In genomic region chr18:6543330-6543908, GRCh38 we compare ENCODE assay signal across 8 cellular contexts.
DNase-seq lines count a peak whose midpoint lies in the region; ATAC-seq and TF ChIP-seq lines count a peak whose summit lies in the region.

No MANE protein-coding gene starts in this region.

- no peak overlapping the region for H3T11ph ChIP-seq in H9 (ENCODE audit: low read length)

- no peak overlapping the region for H2BK12ac ChIP-seq in H9 (ENCODE audit: insufficient read length, low read depth, low read length)

- peaks cover 0 to 12% (median 9%) of the 10 kb centered on the region in 3 experiments; a peak in 5 of 7 replicates for H3K36me3 Mint-ChIP-seq in H9 (ENCODE audit: insufficient read depth in 1 of 3, low read depth in 3 of 3)
- H3K36me3 Mint-ChIP-seq in activated CD4-positive, alpha-beta T cell treated with anti-CD3 and anti-CD28 coated beads, Interleukin-2, amount 10 ng/mL, durations not matched to agents 7 days and 5 days (ENCODE audit: low read depth): no peaks in the 10 kb centered on the region

- H4K8ac ChIP-seq in H9 (replicated peaks; ENCODE audit: insufficient read length, low read depth, low read length): no peak overlapping the region

- no peak overlapping the region for H3K4ac ChIP-seq in H9 (ENCODE audit: low read depth, low read length)

- H3K27me3 Mint-ChIP-seq in H9 (ENCODE audit: low read depth): no peaks in the 10 kb centered on the region
- no peaks in the 10 kb centered on the region for H3K27me3 Mint-ChIP-seq in activated CD4-positive, alpha-beta T cell treated with anti-CD3 and anti-CD28 coated beads, Interleukin-2, amount 10 ng/mL, durations not matched to agents 7 days and 5 days

- DNase-seq in AG10803 (ENCODE audit: low read depth) (peak; percentile 40), H9 (no peak), OCI-M1 (lab: John Stamatoyannopoulos, UW) (peak; percentile 56), esophagus muscularis mucosa (ENCODE audit: extremely low spot score) (no peak), prostate gland (ENCODE audit: low spot score) (no peak), ecto neural progenitor cell (ENCODE audit: low spot score) (no peak)
- DNase-seq in activated CD4-positive, alpha-beta T cell treated with anti-CD3 and anti-CD28 coated beads, Interleukin-2, amount 10 ng/mL, durations not matched to agents 7 days and 5 days: no peak

- H3K4me3 ChIP-seq in AG10803 (ENCODE audit: low read length) (no peak overlapping the region), esophagus muscularis mucosa (no peak overlapping the region), prostate gland (no peak overlapping the region)

- no peak overlapping the region for H2AK5ac ChIP-seq in H9 (ENCODE audit: insufficient read length, low read length)

- H3K27ac ChIP-seq in H9 (ENCODE audit: insufficient read length, low read depth, low read length) (no peak overlapping the region), esophagus muscularis mucosa (replicated peaks in 1 of 4) (no peak overlapping the region), prostate gland (no peak overlapping the region)

- H3K4me1 ChIP-seq in H9 (ENCODE audit: insufficient read depth, low read length): no peaks in the 10 kb centered on the region; the same call in 1 of the 2 replicates
- no peaks in the 10 kb centered on the region for H3K4me1 ChIP-seq in esophagus muscularis mucosa
- no peaks in the 10 kb centered on the region for H3K4me1 ChIP-seq in prostate gland (replicated peaks)

- H3K23me2 ChIP-seq in H9 (ENCODE audit: insufficient read length, low read depth, low read length, poor library complexity, severe bottlenecking): no peaks in the 10 kb centered on the region

- H4K20me1 ChIP-seq in H9 (ENCODE audit: control insufficient read depth, insufficient read depth, insufficient read length): no peaks in the 10 kb centered on the region

- no peak overlapping the region for H3K9ac ChIP-seq in H9 (ENCODE audit: extremely low read depth, insufficient read length, low read length)

- H3K56ac ChIP-seq in H9 (ENCODE audit: insufficient read length, low read depth, low read length): no peak overlapping the region

- H3K4me1 Mint-ChIP-seq in H9: peaks cover 5 to 9% of the 10 kb centered on the region in 2 experiments
- H3K4me1 Mint-ChIP-seq in activated CD4-positive, alpha-beta T cell treated with anti-CD3 and anti-CD28 coated beads, Interleukin-2, amount 10 ng/mL, durations not matched to agents 7 days and 5 days: no peaks in the 10 kb centered on the region

- TF ChIP-seq EP300 in esophagus muscularis mucosa (IDR thresholded peaks at IDR 0.05): no peak

- no peak overlapping the region for H2BK15ac ChIP-seq in H9 (ENCODE audit: low read depth, low read length)

- no CpG with 5 or more reads among the region's 8 CpGs for WGBS in H9 (ENCODE audit: extremely low coverage, insufficient read length, low lambda C conversion rate)
- 30% methylated on average over 8 of the region's 8 CpGs for WGBS in esophagus muscularis mucosa
- 37% methylated on average over 8 of the region's 8 CpGs for WGBS in prostate gland

- no peak overlapping the region for H2AFZ ChIP-seq in H9 (ENCODE audit: low read length)

- H3K27me3 ChIP-seq in H9 (ENCODE audit: insufficient read depth, low read length) (no peaks in the 10 kb centered on the region), esophagus muscularis mucosa (peaks cover 0 to 6% (median 0%) of the 10 kb centered on the region in 4 donors), prostate gland (replicated peaks; ENCODE audit: insufficient read depth) (no peaks in the 10 kb centered on the region)

- no peak overlapping the region for H2BK5ac ChIP-seq in H9 (ENCODE audit: insufficient read length, low read length)

- H3K23ac ChIP-seq in H9 (ENCODE audit: insufficient read length, low read depth, low read length): no peak overlapping the region

- no peaks in the 10 kb centered on the region for H3K79me2 ChIP-seq in H9 (ENCODE audit: insufficient read depth, low read length)

- H3K9me3 ChIP-seq in H9 (ENCODE audit: control insufficient read depth, low read depth, low read length) (no peaks in the 10 kb centered on the region), esophagus muscularis mucosa (no peaks in the 10 kb centered on the region), prostate gland (no peaks in the 10 kb centered on the region)

- H3K4me3 Mint-ChIP-seq in H9: no peak overlapping the region
- no peak overlapping the region for H3K4me3 Mint-ChIP-seq in activated CD4-positive, alpha-beta T cell treated with anti-CD3 and anti-CD28 coated beads, Interleukin-2, amount 10 ng/mL, durations not matched to agents 7 days and 5 days

- H3K36me3 ChIP-seq in esophagus muscularis mucosa: no peaks in the 10 kb centered on the region
- H3K36me3 ChIP-seq in prostate gland: no peaks in the 10 kb centered on the region

- no peak overlapping the region for H3K18ac ChIP-seq in H9 (ENCODE audit: insufficient read length, low read depth, low read length)

- no peak overlapping the region for H3K4me2 ChIP-seq in H9 (ENCODE audit: insufficient read depth, insufficient read length, low read length)

- H3K79me1 ChIP-seq in H9 (ENCODE audit: insufficient read depth, low read depth, low read length, poor library complexity, severe bottlenecking): no peaks in the 10 kb centered on the region

- H3K14ac ChIP-seq in H9 (ENCODE audit: insufficient read depth, low read length): no peak overlapping the region

- CTCF ChIA-PET in activated CD4-positive, alpha-beta T cell treated with anti-CD3 and anti-CD28 coated beads, Interleukin-2, amount 10 ng/mL, durations not matched to agents 7 days and 5 days (lab: Charles Lee): no interaction called here

- no peak overlapping the region for H4K5ac ChIP-seq in H9 (ENCODE audit: insufficient read length, low read depth, low read length)

- POLR2A ChIA-PET in activated CD4-positive, alpha-beta T cell treated with anti-CD3 and anti-CD28 coated beads, Interleukin-2, amount 10 ng/mL, durations not matched to agents 7 days and 5 days (lab: Charles Lee): no interaction called here

- TF ChIP-seq POLR2A in esophagus muscularis mucosa (IDR thresholded peaks at IDR 0.05; ENCODE audit: low read depth): no peak
- TF ChIP-seq POLR2A in prostate gland (IDR thresholded peaks at IDR 0.05): no peak

- H3K27ac Mint-ChIP-seq in H9: no peak overlapping the region
- no peak overlapping the region for H3K27ac Mint-ChIP-seq in activated CD4-positive, alpha-beta T cell treated with anti-CD3 and anti-CD28 coated beads, Interleukin-2, amount 10 ng/mL, durations not matched to agents 7 days and 5 days

- no peak overlapping the region for H4K91ac ChIP-seq in H9 (ENCODE audit: insufficient read length, low read depth, low read length)

- ATAC-seq in GM21737 (IDR thresholded peaks at IDR 0.05; ENCODE audit: unreplicated experiment): no peak

- no peak overlapping the region for H2BK120ac ChIP-seq in H9 (ENCODE audit: low read depth, low read length, poor library complexity, severe bottlenecking)

- H3K9me3 Mint-ChIP-seq in H9: peaks cover 12% of the 10 kb centered on the region in 2 experiments
- no peaks in the 10 kb centered on the region for H3K9me3 Mint-ChIP-seq in activated CD4-positive, alpha-beta T cell treated with anti-CD3 and anti-CD28 coated beads, Interleukin-2, amount 10 ng/mL, durations not matched to agents 7 days and 5 days

- peak; percentile 64 for TF ChIP-seq CTCF in AG10803 (conservative IDR thresholded peaks at IDR 0.05; ENCODE audit: low read length)
- peak; percentile 80 for TF ChIP-seq CTCF in H9 (conservative IDR thresholded peaks at IDR 0.05)
- TF ChIP-seq CTCF in esophagus muscularis mucosa (IDR thresholded peaks at IDR 0.05): peak; percentile 47 to 54 (median 53)
- peak in 3 of 4 experiments; percentile 59 to 66 (median 65) for TF ChIP-seq CTCF in prostate gland (IDR thresholded peaks at IDR 0.05)

- intact Hi-C loops in esophagus muscularis mucosa (cut with DNase I) (no loop called here), prostate gland (cut with DNase I) (loop anchor here (10.0 kb wide), 1 partner anchor 241 kb away; no protein-coding TSS in a partner anchor)

- H2BK20ac ChIP-seq in H9 (ENCODE audit: low read depth, low read length, poor library complexity, severe bottlenecking): no peak overlapping the region

Comparison
In these comparisons a context has a peak if more than half of its experiments do, and no peak if none do; other contexts are left out.
1. DNase-seq: peak in AG10803 (single experiment) and OCI-M1 (single experiment); none in H9 (single experiment), esophagus muscularis mucosa (single experiment), prostate gland (single experiment), activated CD4-positive, alpha-beta T cell treated with anti-CD3 and anti-CD28 coated beads, Interleukin-2, amount 10 ng/mL, durations not matched to agents 7 days and 5 days (single experiment) and ecto neural progenitor cell (single experiment).
2. Peak in every context shown above with its lines, with median percentiles within 50 percentile points of each other: CTCF ChIP-seq.